9 cellular contexts compared by ENCODE assay signal in genomic region chr2:147297820-147298219, GRCh38.
DNase-seq lines count a peak whose midpoint lies in the region; ATAC-seq and TF ChIP-seq lines count a peak whose summit lies in the region.
"Had no signal": no experiment of that assay in that cellular context is flagged by ENCODE, and none has a peak within 500 bp of the region (broad histone marks: within the 10 kb centered on the region; RNA-seq: fewer than 3 reads in every experiment).

No MANE protein-coding gene starts in this region.

- TF ChIP-seq POLR2A in upper lobe of left lung (IDR thresholded peaks at IDR 0.05) (no peak), prostate gland (IDR thresholded peaks at IDR 0.05) (no peak)

- ATAC-seq in HG03354 (IDR thresholded peaks at IDR 0.05; ENCODE audit: poor library complexity, severe bottlenecking, unreplicated experiment) (peak; percentile 98), upper lobe of left lung (ENCODE audit: low FRiP score in 2 of 2) (no peak)

- no peaks in the 10 kb centered on the region for H3K36me3 Mint-ChIP-seq in activated naive CD4-positive, alpha-beta T cell treated with anti-CD3 and anti-CD28 coated beads, Interleukin-2, amount 50 U/mL, for 24 hours
- no peaks in the 10 kb centered on the region for H3K36me3 Mint-ChIP-seq in HFFc6 (ENCODE audit: low read depth)

- 75 to 81% methylated on average over 3 of the region's 3 CpGs for WGBS in upper lobe of left lung, 2 donors
- 96% methylated on average over 3 of the region's 3 CpGs for WGBS in prostate gland

- peaks cover 29% of the 10 kb centered on the region for H3K4me1 Mint-ChIP-seq in activated naive CD4-positive, alpha-beta T cell treated with anti-CD3 and anti-CD28 coated beads, Interleukin-2, amount 50 U/mL, for 24 hours
- H3K4me1 Mint-ChIP-seq in HFFc6 (ENCODE audit: low read depth) = no peaks in the 10 kb centered on the region

- no peaks in the 10 kb centered on the region for H3K9me3 Mint-ChIP-seq in activated naive CD4-positive, alpha-beta T cell treated with anti-CD3 and anti-CD28 coated beads, Interleukin-2, amount 50 U/mL, for 24 hours
- H3K9me3 Mint-ChIP-seq in HFFc6 = peaks cover 48% of the 10 kb centered on the region

- no peaks in the 10 kb centered on the region for H3K27me3 Mint-ChIP-seq in activated naive CD4-positive, alpha-beta T cell treated with anti-CD3 and anti-CD28 coated beads, Interleukin-2, amount 50 U/mL, for 24 hours
- no peaks in the 10 kb centered on the region for H3K27me3 Mint-ChIP-seq in HFFc6 (ENCODE audit: insufficient read depth)

- H3K4me1 ChIP-seq in upper lobe of left lung = no peaks in the 10 kb centered on the region
- no peaks in the 10 kb centered on the region for H3K4me1 ChIP-seq in prostate gland (replicated peaks)
- H3K4me1 ChIP-seq: spleen had no signal

- H3K27ac Mint-ChIP-seq in activated naive CD4-positive, alpha-beta T cell treated with anti-CD3 and anti-CD28 coated beads, Interleukin-2, amount 50 U/mL, for 24 hours = peak overlapping the region; percentile 84
- no peak overlapping the region for H3K27ac Mint-ChIP-seq in HFFc6

- H3K4me3 ChIP-seq in GM12864 (ENCODE audit: low read depth, low read length) = no peak overlapping the region
- no peak overlapping the region for H3K4me3 ChIP-seq in upper lobe of left lung
- no peak overlapping the region for H3K4me3 ChIP-seq in prostate gland
- H3K4me3 ChIP-seq: spleen had no signal

- H3K9me3 ChIP-seq in upper lobe of left lung (no peaks in the 10 kb centered on the region), prostate gland (no peaks in the 10 kb centered on the region)
- H3K9me3 ChIP-seq: spleen had no signal

- H3K36me3 ChIP-seq in upper lobe of left lung (no peaks in the 10 kb centered on the region), prostate gland (no peaks in the 10 kb centered on the region)
- H3K36me3 ChIP-seq: spleen had no signal

- no peak overlapping the region for H3K4me3 Mint-ChIP-seq in activated naive CD4-positive, alpha-beta T cell treated with anti-CD3 and anti-CD28 coated beads, Interleukin-2, amount 50 U/mL, for 24 hours
- H3K4me3 Mint-ChIP-seq in HFFc6 = no peak overlapping the region

- H3K27ac ChIP-seq in upper lobe of left lung (no peak overlapping the region), prostate gland (no peak overlapping the region)

- TF ChIP-seq CTCF in GM12864 (IDR thresholded peaks at IDR 0.05; ENCODE audit: low read depth, low read length, missing control alignments) (no peak), GM20000 (IDR thresholded peaks at IDR 0.05; ENCODE audit: extremely low read depth, missing control alignments) (no peak), upper lobe of left lung (IDR thresholded peaks at IDR 0.05) (no peak), HFFc6 (IDR thresholded peaks at IDR 0.05) (no peak), prostate gland (IDR thresholded peaks at IDR 0.05) (no peak)

- H3K27me3 ChIP-seq in upper lobe of left lung (no peaks in the 10 kb centered on the region), prostate gland (replicated peaks; ENCODE audit: insufficient read depth) (no peaks in the 10 kb centered on the region)
- H3K27me3 ChIP-seq: spleen had no signal

- no peak for TF ChIP-seq EP300 in upper lobe of left lung (IDR thresholded peaks at IDR 0.05)

- intact Hi-C loops in prostate gland (cut with DNase I) = no loop called here

- peak; percentile 95 for DNase-seq in GM12864 (ENCODE audit: low read depth)
- DNase-seq in GM20000 (ENCODE audit: low spot score) = peak; percentile 27
- DNase-seq in NCI-H1048 (lab: John Stamatoyannopoulos, UW) = no peak
- no peak for DNase-seq in upper lobe of left lung
- no peak for DNase-seq in HFFc6
- no peak for DNase-seq in prostate gland (ENCODE audit: low spot score)
- DNase-seq: spleen had no signal

Comparison
In these comparisons a context has a peak if more than half of its experiments do, and no peak if none do; other contexts are left out.
1. DNase-seq: peak in GM12864 (single experiment) and GM20000 (single experiment); none in NCI-H1048 (single experiment), upper lobe of left lung (0 of 2), HFFc6 (single experiment) and prostate gland (single experiment).